In genomic region chr13:46345400-46345799, GRCh38 we compare ENCODE assay signal across 19 cellular contexts. TPM values are rescaled to one million over a fixed set of nuclear protein-coding genes. Genes with fewer than 3 reads are reported as not detected.
DNase-seq lines count a peak whose midpoint lies in the region; ATAC-seq lines count a peak whose summit lies in the region.
"Had no signal": no experiment of that assay in that cellular context is flagged by ENCODE, and none has a peak within 500 bp of the region (broad histone marks: within the 10 kb centered on the region; RNA-seq: fewer than 3 reads in every experiment).

No MANE protein-coding gene starts in this region.

- no peak overlapping the region for H3K14ac ChIP-seq in neuronal stem cell (ENCODE audit: low read length)

- no peak overlapping the region for H3K4ac ChIP-seq in neuronal stem cell (ENCODE audit: low read length)

- H2BK5ac ChIP-seq in neuronal stem cell (ENCODE audit: low read length) = no peak overlapping the region

- H3K27me3 ChIP-seq in neuronal stem cell (ENCODE audit: control insufficient read depth in 3 of 3, insufficient read depth in 3 of 3, low read depth in 1 of 3, low read length in 3 of 3) = no peaks in the 10 kb centered on the region

- peaks cover 0 to 1% of the 10 kb centered on the region in 2 donors for H3K4me1 ChIP-seq in neuronal stem cell (ENCODE audit: control insufficient read depth in 2 of 2, insufficient read depth in 1 of 2, low read depth in 1 of 2, low read length in 2 of 2)

- H2BK12ac ChIP-seq in neuronal stem cell (ENCODE audit: low read length) = no peak overlapping the region

- H3K18ac ChIP-seq in neuronal stem cell (ENCODE audit: low read length) = peak overlapping the region; percentile 53

- no peak for ATAC-seq in HG03196 (IDR thresholded peaks at IDR 0.05; ENCODE audit: unreplicated experiment)
- no peak for ATAC-seq in HG03439 (IDR thresholded peaks at IDR 0.05; ENCODE audit: unreplicated experiment)
- ATAC-seq: PC-3 had no signal

- no peak overlapping the region for H3K23ac ChIP-seq in neuronal stem cell (ENCODE audit: low read depth, low read length, poor library complexity)

- WGBS in neuronal stem cell (ENCODE audit: extremely low coverage in 2 of 2, insufficient read length in 2 of 2, insufficient replicate concordance in 1 of 2), 2 donors = no CpG with 5 or more reads among the region's 5 CpGs

- no peaks in the 10 kb centered on the region for H3K36me3 ChIP-seq in neuronal stem cell (replicated peaks in 1 of 2; ENCODE audit: control insufficient read depth in 2 of 2, insufficient read depth in 2 of 2, low read length in 2 of 2)

- no peaks in the 10 kb centered on the region for H3K9me3 ChIP-seq in neuronal stem cell (replicated peaks in 1 of 2; ENCODE audit: control insufficient read depth in 2 of 2, insufficient read depth in 1 of 2, low read depth in 1 of 2, low read length in 2 of 2)

- peak; percentile 3 for DNase-seq in NCI-H1436 (lab: John Stamatoyannopoulos, UW)
- DNase-seq in NCI-H1436 treated with DMSO at 0.1 percent for 48 hours (lab: John Stamatoyannopoulos, UW) = no peak
- DNase-seq in DMS79 treated with DMSO at 0.1 percent for 48 hours (lab: John Stamatoyannopoulos, UW) = peak; percentile 67
- peak; percentile 62 for DNase-seq in SK-MEL-5 (ENCODE audit: low read depth, low spot score)
- DNase-seq in neuronal stem cell (ENCODE audit: low spot score) = no peak
- DNase-seq in KG1 (lab: John Stamatoyannopoulos, UW) = no peak
- DNase-seq: 8988T; COR-L47; DMS153; HCEC 1CT; IMR-90; MV-4-11; NCI-H1694; NCI-H526 treated with DMSO at 0.1 percent for 48 hours; NK-92 treated with Interleukin-12 subunit alpha and Interleukin-12 subunit beta, amount 100 ng/mL, for 24 hours; PC-3 had no signal

- in situ Hi-C loops in SK-MEL-5 (cut with HindIII; ENCODE audit: low pct_unique_long_range_greater_than_20kb, low sequenced_read_pairs) = no loop called here

- no peak overlapping the region for H4K91ac ChIP-seq in neuronal stem cell (ENCODE audit: low read depth, low read length, poor library complexity)

- no peak overlapping the region for H2BK15ac ChIP-seq in neuronal stem cell (ENCODE audit: low read length)

- H3K79me1 ChIP-seq in neuronal stem cell (ENCODE audit: low read depth, low read length) = no peaks in the 10 kb centered on the region

- no peak overlapping the region for H3K4me2 ChIP-seq in neuronal stem cell (ENCODE audit: insufficient read depth, low read length, poor library complexity, severe bottlenecking)

- H3K27ac ChIP-seq in neuronal stem cell (replicated peaks; ENCODE audit: low read length) = no peak overlapping the region
- H3K27ac ChIP-seq: C4-2B had no signal

- H2AK5ac ChIP-seq in neuronal stem cell (ENCODE audit: low read depth, low read length) = no peak overlapping the region

- H2AFZ ChIP-seq in neuronal stem cell (ENCODE audit: low read length) = no peak overlapping the region

- H3K9ac ChIP-seq in neuronal stem cell (ENCODE audit: low read depth, low read length, poor library complexity) = no peak overlapping the region

- H3K4me3 ChIP-seq in neuronal stem cell (ENCODE audit: low read length in 2 of 2) = no peak overlapping the region

- H4K8ac ChIP-seq in neuronal stem cell (ENCODE audit: low read depth, low read length) = no peak overlapping the region

- H2BK120ac ChIP-seq in neuronal stem cell (ENCODE audit: low read depth, low read length) = peak overlapping the region; percentile 62

RNA-seq across cellular contexts. Expression of gene RUBCNL, which starts 41.7 kb away (rescaled TPM):
- total RNA-seq in SK-MEL-5 (2014; rRNA removed; shearing (Covaris generic)) = 12.4 and 17.7 TPM in 2 replicates
- 9.8 and 10.0 TPM in 2 replicates for polyA plus RNA-seq in SK-MEL-5 (2015; cell fraction: cytosol; rRNA removed)
- polyA plus RNA-seq in SK-MEL-5 (2015; cell fraction: nucleus; rRNA removed) = 45.7 and 48.7 TPM in 2 replicates
- polyA plus RNA-seq in neuronal stem cell (2013, experiment 1 of 2) = 0.66 TPM
- polyA plus RNA-seq in neuronal stem cell (2013, experiment 2 of 2) = 0.82 TPM
- total RNA-seq: IMR-90, PC-3 had no signal

Comparison
In these comparisons a context has a peak if more than half of its experiments do, and no peak if none do; other contexts are left out.
1. DNase-seq: peak in NCI-H1436 (single experiment), DMS79 treated with DMSO at 0.1 percent for 48 hours (single experiment) and SK-MEL-5 (single experiment); none in NCI-H1436 treated with DMSO at 0.1 percent for 48 hours (single experiment), neuronal stem cell (single experiment) and KG1 (single experiment).